ENCODE assay signal across 1 cellular context in the genomic region with DNA sequence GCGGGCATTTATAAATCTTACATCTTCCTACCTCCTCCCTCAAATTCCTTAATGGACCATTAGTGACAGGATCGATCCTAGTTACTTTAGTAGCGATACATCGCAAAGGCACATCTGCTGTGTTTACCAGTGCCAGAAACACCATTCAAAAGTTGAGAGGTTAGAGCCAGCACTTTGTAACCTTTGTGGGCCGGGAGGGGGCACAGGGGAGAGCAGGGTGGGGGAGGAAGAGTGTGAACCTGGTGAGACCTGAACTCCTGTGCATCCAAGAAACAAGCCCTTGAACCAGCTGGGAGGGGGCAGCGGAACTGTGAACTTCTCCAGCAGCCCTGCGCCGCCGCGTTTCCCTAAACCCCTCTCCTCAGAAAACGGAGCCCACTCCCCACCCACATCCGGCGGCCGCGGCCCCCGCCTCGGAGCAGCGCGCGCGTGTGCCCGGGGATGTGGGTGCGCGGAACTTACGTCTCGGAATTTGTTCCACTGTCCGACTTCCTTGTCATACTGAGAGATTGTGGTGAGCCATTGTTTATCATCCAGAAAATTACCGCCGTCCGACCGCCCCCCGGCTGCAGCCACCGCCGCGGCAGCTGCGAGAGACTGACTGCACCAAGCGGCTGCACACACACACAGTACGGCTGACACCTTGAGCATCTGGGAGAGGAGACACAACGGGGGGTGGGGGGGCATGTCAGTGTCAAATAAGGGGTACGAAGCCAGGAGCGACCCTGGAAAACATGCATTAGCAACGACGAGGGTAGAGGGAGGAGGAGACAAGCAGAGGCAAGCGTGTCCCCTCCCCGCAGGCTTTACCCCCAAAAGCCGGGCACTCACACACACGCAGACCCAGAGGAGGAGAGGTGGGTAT.
TF ChIP-seq lines count a peak whose summit lies in the region.

No MANE protein-coding gene starts in this region.

TF ChIP-seq in GM23338, 12 proteins besides CTCF, POLR2A, EP300 and RAD21 (continued from another document):
- TF ChIP-seq, protein P1, sequence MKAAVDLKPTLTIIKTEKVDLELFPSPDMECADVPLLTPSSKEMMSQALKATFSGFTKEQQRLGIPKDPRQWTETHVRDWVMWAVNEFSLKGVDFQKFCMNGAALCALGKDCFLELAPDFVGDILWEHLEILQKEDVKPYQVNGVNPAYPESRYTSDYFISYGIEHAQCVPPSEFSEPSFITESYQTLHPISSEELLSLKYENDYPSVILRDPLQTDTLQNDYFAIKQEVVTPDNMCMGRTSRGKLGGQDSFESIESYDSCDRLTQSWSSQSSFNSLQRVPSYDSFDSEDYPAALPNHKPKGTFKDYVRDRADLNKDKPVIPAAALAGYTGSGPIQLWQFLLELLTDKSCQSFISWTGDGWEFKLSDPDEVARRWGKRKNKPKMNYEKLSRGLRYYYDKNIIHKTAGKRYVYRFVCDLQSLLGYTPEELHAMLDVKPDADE (IDR thresholded peaks at IDR 0.05), result no peak
